In the genomic region with DNA sequence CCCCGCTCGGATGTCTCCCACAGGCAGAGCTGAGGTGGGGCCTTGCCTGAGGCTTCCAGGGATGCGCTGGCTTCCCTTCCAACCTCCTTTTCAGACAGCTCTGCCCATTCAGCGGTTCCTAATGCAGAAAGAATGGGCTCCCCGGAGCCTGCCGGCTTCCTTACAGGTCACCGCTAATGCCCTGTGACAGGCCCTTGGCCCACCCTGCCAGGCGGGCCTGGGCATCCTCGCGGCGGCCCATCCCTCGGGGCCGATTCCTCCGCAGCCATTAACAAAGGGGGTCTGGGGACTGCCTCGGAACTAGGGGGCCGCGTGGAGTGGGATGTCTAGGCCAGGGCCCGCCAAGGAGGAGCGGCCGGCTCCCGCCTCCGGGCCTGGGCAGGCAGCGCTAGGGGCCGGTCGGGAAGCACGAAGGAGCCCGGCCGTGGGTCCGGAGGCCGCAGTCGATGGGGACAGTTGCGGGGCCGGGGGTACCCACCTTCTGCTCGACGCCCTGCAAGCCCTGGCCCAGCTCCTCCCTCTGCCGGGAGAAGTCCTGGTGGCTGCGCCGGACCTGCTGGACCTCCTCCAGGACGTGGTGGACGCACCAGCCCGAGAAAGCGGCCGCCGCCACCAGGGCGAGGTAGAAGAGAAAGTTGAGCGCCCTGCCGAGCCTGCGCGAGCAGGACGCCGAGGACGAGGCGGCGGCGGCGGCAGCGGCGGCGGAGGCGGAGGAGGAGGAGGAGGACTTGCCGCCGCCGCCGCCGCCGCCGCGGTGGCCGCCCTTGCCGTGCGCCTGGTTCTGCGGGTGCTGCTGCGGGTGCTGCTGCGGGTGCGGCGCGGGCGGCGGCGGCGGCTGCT, we compare ENCODE assay signal across 8 cellular contexts. TPM values are rescaled to one million over a fixed set of nuclear protein-coding genes. Genes with fewer than 3 reads are reported as not detected.
A peak's percentile ranks its signal among the peaks of the same experiment; 100 is the strongest.
DNase-seq lines count a peak whose midpoint lies in the region; ATAC-seq lines count a peak whose summit lies in the region.

No MANE protein-coding gene starts in this region.

- no peaks in the 10 kb centered on the region for H3K27me3 Mint-ChIP-seq in effector memory CD8-positive, alpha-beta T cell

- peaks cover 22% of the 10 kb centered on the region for H3K36me3 Mint-ChIP-seq in effector memory CD8-positive, alpha-beta T cell (ENCODE audit: insufficient read depth)

- no peaks in the 10 kb centered on the region for H3K9me3 Mint-ChIP-seq in effector memory CD8-positive, alpha-beta T cell

- H3K4me1 Mint-ChIP-seq in effector memory CD8-positive, alpha-beta T cell (ENCODE audit: low read depth in 2 of 2), result peaks cover 0 to 7% of the 10 kb centered on the region in 2 donors

- DNase-seq in COLO829 (ENCODE audit: low spot score), result peak; percentile 56
- peak; percentile 64 for DNase-seq in M059J (ENCODE audit: low read depth)
- peak; percentile 21 to 44 for DNase-seq in activated CD8-positive, alpha-beta memory T cell treated with anti-CD3 and anti-CD28 coated beads for 1 hour (ENCODE audit: extremely low read depth in 1 of 2, low read depth in 1 of 2)
- peak in 2 of 3 experiments; percentile 52 to 57 for DNase-seq in effector memory CD8-positive, alpha-beta T cell
- DNase-seq in lung microvascular endothelial cell (ENCODE audit: low read depth in 2 of 2), result peak; percentile 70 to 84
- DNase-seq in stimulated activated CD8-positive, alpha-beta memory T cell treated with anti-CD3 and anti-CD28 coated beads, Interleukin-4, amount 100 ng/mL, for 48 hours, result peak; percentile 59
- DNase-seq in NCI-H2107 (lab: John Stamatoyannopoulos, UW), result no peak

- H3K27ac Mint-ChIP-seq in effector memory CD8-positive, alpha-beta T cell, result peak overlapping the region; percentile 16 to 81

- peak overlapping the region; percentile 73 to 76 for H3K4me3 Mint-ChIP-seq in effector memory CD8-positive, alpha-beta T cell

- peak; percentile 38 for ATAC-seq in GM21528 (IDR thresholded peaks at IDR 0.05; ENCODE audit: low FRiP score, unreplicated experiment)
- peak; percentile 64 for ATAC-seq in effector memory CD8-positive, alpha-beta T cell (replicated peaks)

RNA-seq across cellular contexts. Expression of gene CKAP4, which starts 0.7 kb away (rescaled TPM):
- total RNA-seq in M059J (2014; rRNA removed; shearing (Covaris generic)), result 179 and 286 TPM in 2 replicates
- total RNA-seq in lung microvascular endothelial cell, result 35.9 and 41.0 TPM in 2 replicates

RNA-seq across cellular contexts. Expression of gene TCP11L2, which starts 55.4 kb away (rescaled TPM):
- total RNA-seq in M059J (2014; rRNA removed; shearing (Covaris generic)), result 15.8 and 30.1 TPM in 2 replicates
- 42.7 and 59.1 TPM in 2 replicates for total RNA-seq in lung microvascular endothelial cell
